In genomic region chr20:10111144-10111771, GRCh38 we compare ENCODE assay signal across 15 cellular contexts.
DNase-seq lines count a peak whose midpoint lies in the region; ATAC-seq and TF ChIP-seq lines count a peak whose summit lies in the region.
"Had no signal": no experiment of that assay in that cellular context is flagged by ENCODE, and none has a peak within 500 bp of the region (broad histone marks: within the 10 kb centered on the region; RNA-seq: fewer than 3 reads in every experiment).

No MANE protein-coding gene starts in this region.

- no peak overlapping the region for H3K27ac Mint-ChIP-seq in WTC11
- H3K27ac Mint-ChIP-seq: activated naive CD4-positive, alpha-beta T cell treated with anti-CD3 and anti-CD28 coated beads, Interleukin-2, amount 10 ng/mL, durations not matched to agents 7 days and 5 days; naive thymus-derived CD8-positive, alpha-beta T cell had no signal

- no peak overlapping the region for H3K4me3 Mint-ChIP-seq in WTC11
- H3K4me3 Mint-ChIP-seq: activated naive CD4-positive, alpha-beta T cell treated with anti-CD3 and anti-CD28 coated beads, Interleukin-2, amount 10 ng/mL, durations not matched to agents 7 days and 5 days; naive thymus-derived CD8-positive, alpha-beta T cell had no signal

- H3K27me3 Mint-ChIP-seq in WTC11 (ENCODE audit: low read depth), result no peaks in the 10 kb centered on the region; the same call in 1 of the 2 replicates
- H3K27me3 Mint-ChIP-seq: activated naive CD4-positive, alpha-beta T cell treated with anti-CD3 and anti-CD28 coated beads, Interleukin-2, amount 10 ng/mL, durations not matched to agents 7 days and 5 days had no signal

- no peaks in the 10 kb centered on the region for H3K27me3 ChIP-seq in mucosa of rectum (ENCODE audit: control insufficient read depth in 2 of 2, insufficient read depth in 2 of 2, low read length in 2 of 2)
- H3K27me3 ChIP-seq in dorsolateral prefrontal cortex, result no peaks in the 10 kb centered on the region
- H3K27me3 ChIP-seq: right atrium auricular region, vagina had no signal

- DNase-seq in DMS153 treated with DMSO at 0.1 percent for 48 hours (lab: John Stamatoyannopoulos, UW; ENCODE audit: unreplicated experiment) (peak; percentile 91), NCI-H146 treated with DMSO at 0.1 percent for 48 hours (lab: John Stamatoyannopoulos, UW; ENCODE audit: unreplicated experiment) (peak; percentile 71), SHP77 (lab: John Stamatoyannopoulos, UW) (peak; percentile 86 to 90), WTC11 (ENCODE audit: low spot score) (no peak), iPS-NIHi7 (ENCODE audit: extremely low spot score) (no peak), dorsolateral prefrontal cortex (no peak)
- DNase-seq in activated CD4-positive, alpha-beta T cell treated with anti-CD3 and anti-CD28 coated beads for 48 hours, result no peak
- DNase-seq: activated naive CD4-positive, alpha-beta T cell treated with anti-CD3 and anti-CD28 coated beads, Interleukin-2, amount 10 ng/mL, durations not matched to agents 7 days and 5 days; central memory CD4-positive, alpha-beta T cell; kidney; naive thymus-derived CD8-positive, alpha-beta T cell; stimulated activated CD4-positive, alpha-beta T cell treated with anti-CD3 and anti-CD28 coated beads, Interleukin-4, amount 100 ng/mL, for 1 hour had no signal

- H3K4me1 Mint-ChIP-seq in WTC11, result no peaks in the 10 kb centered on the region
- H3K4me1 Mint-ChIP-seq: activated naive CD4-positive, alpha-beta T cell treated with anti-CD3 and anti-CD28 coated beads, Interleukin-2, amount 10 ng/mL, durations not matched to agents 7 days and 5 days had no signal

- H3K9me3 Mint-ChIP-seq in WTC11, result no peaks in the 10 kb centered on the region
- H3K9me3 Mint-ChIP-seq: activated naive CD4-positive, alpha-beta T cell treated with anti-CD3 and anti-CD28 coated beads, Interleukin-2, amount 10 ng/mL, durations not matched to agents 7 days and 5 days had no signal

- H3K4me1 ChIP-seq in mucosa of rectum (ENCODE audit: control insufficient read depth in 2 of 2, insufficient read depth in 2 of 2, low read length in 2 of 2), result peaks cover 4 to 10% of the 10 kb centered on the region in 2 donors
- H3K4me1 ChIP-seq: right atrium auricular region, vagina had no signal

- TF ChIP-seq CTCF in WTC11 (IDR thresholded peaks at IDR 0.05) (no peak), dorsolateral prefrontal cortex (IDR thresholded peaks at IDR 0.05 in 54 of 56, conservative IDR thresholded peaks at IDR 0.05 in 2 of 56; ENCODE audit: low read depth in 1 of 56, partially characterized antibody in 56 of 56) (no peak)

- CTCF ChIA-PET in WTC11 (lab: Charles Lee), result interaction anchor here (1.7 kb wide), 1 partner anchor 21 kb away, joined by 10 read pairs; no protein-coding TSS in a partner anchor

- no peaks in the 10 kb centered on the region for H3K9me3 ChIP-seq in mucosa of rectum (ENCODE audit: control insufficient read depth in 2 of 2, low read length in 2 of 2)
- H3K9me3 ChIP-seq: vagina had no signal

- H3K36me3 ChIP-seq in mucosa of rectum (ENCODE audit: control insufficient read depth in 2 of 2, insufficient read depth in 2 of 2, low read length in 2 of 2), result no peaks in the 10 kb centered on the region
- H3K36me3 ChIP-seq: right atrium auricular region, vagina had no signal

- H3K27ac ChIP-seq in mucosa of rectum (ENCODE audit: low read depth in 2 of 2, low read length in 2 of 2) (peak overlapping the region; percentile 39 to 50), dorsolateral prefrontal cortex (peak overlapping the region in 6 of 59 donors; percentile 2 to 36 (median 14))
- H3K27ac ChIP-seq: right atrium auricular region, vagina had no signal

- intact Hi-C loops in dorsolateral prefrontal cortex (cut with DNase I), result no loop called here

- no peak overlapping the region for H3K9ac ChIP-seq in mucosa of rectum (ENCODE audit: low read depth in 1 of 2, low read length in 2 of 2)

- no peak for ATAC-seq in WTC11

- H3K36me3 Mint-ChIP-seq in WTC11, result no peaks in the 10 kb centered on the region
- H3K36me3 Mint-ChIP-seq: activated naive CD4-positive, alpha-beta T cell treated with anti-CD3 and anti-CD28 coated beads, Interleukin-2, amount 10 ng/mL, durations not matched to agents 7 days and 5 days had no signal

- H3K4me3 ChIP-seq in mucosa of rectum (ENCODE audit: low read length in 2 of 2), result no peak overlapping the region
- no peak overlapping the region for H3K4me3 ChIP-seq in dorsolateral prefrontal cortex
- H3K4me3 ChIP-seq: right atrium auricular region, vagina had no signal

- POLR2A ChIA-PET in WTC11 (lab: Charles Lee), result no interaction called here

TF ChIP-seq in WTC11, 78 proteins besides CTCF, POLR2A, EP300 and RAD21 (continues in another document):
- TF ChIP-seq JAZF1 (CRISPR knock-in tag; IDR thresholded peaks at IDR 0.05) (no peak), TCF7 (CRISPR knock-in tag; IDR thresholded peaks at IDR 0.05; ENCODE audit: low read depth) (no peak), ATF3 (CRISPR knock-in tag; conservative IDR thresholded peaks at IDR 0.05) (no peak), TEAD1 (CRISPR knock-in tag; IDR thresholded peaks at IDR 0.05) (no peak), ZBTB43 (CRISPR knock-in tag; IDR thresholded peaks at IDR 0.05) (no peak), AR (CRISPR knock-in tag; IDR thresholded peaks at IDR 0.05) (no peak), ZNF232 (CRISPR knock-in tag; IDR thresholded peaks at IDR 0.05) (no peak), ATF6 (CRISPR knock-in tag; IDR thresholded peaks at IDR 0.05) (no peak), ESRRA (CRISPR knock-in tag; IDR thresholded peaks at IDR 0.05; ENCODE audit: borderline replicate concordance) (no peak), ZBTB21 (CRISPR knock-in tag; IDR thresholded peaks at IDR 0.05; ENCODE audit: borderline replicate concordance) (no peak), RORB (CRISPR knock-in tag; IDR thresholded peaks at IDR 0.05) (no peak), NR3C1 (CRISPR knock-in tag; conservative IDR thresholded peaks at IDR 0.05; ENCODE audit: low read depth) (no peak), MAX (CRISPR knock-in tag; IDR thresholded peaks at IDR 0.05) (no peak), MYBL2 (CRISPR knock-in tag; IDR thresholded peaks at IDR 0.05) (no peak), ZNF219 (CRISPR knock-in tag; IDR thresholded peaks at IDR 0.05; ENCODE audit: borderline replicate concordance) (no peak), ZNF396 (CRISPR knock-in tag; IDR thresholded peaks at IDR 0.05; ENCODE audit: borderline replicate concordance) (no peak), ZNF423 (CRISPR knock-in tag; IDR thresholded peaks at IDR 0.05) (no peak), ZNF263 (CRISPR knock-in tag; IDR thresholded peaks at IDR 0.05; ENCODE audit: low read depth) (no peak)

Comparison
In these comparisons a context has a peak if more than half of its experiments do, and no peak if none do; other contexts are left out.
1. DNase-seq: peak in DMS153 treated with DMSO at 0.1 percent for 48 hours (single experiment), NCI-H146 treated with DMSO at 0.1 percent for 48 hours (single experiment) and SHP77 (2 of 2); none in WTC11 (single experiment), iPS-NIHi7 (single experiment), activated CD4-positive, alpha-beta T cell treated with anti-CD3 and anti-CD28 coated beads for 48 hours (single experiment) and dorsolateral prefrontal cortex (0 of 10).